ENCODE assay signal across 10 cellular contexts in genomic region chr3:13574798-13575451, GRCh38. TPM values are rescaled to one million over a fixed set of nuclear protein-coding genes. Genes with fewer than 3 reads are reported as not detected.
DNase-seq lines count a peak whose midpoint lies in the region; ATAC-seq and TF ChIP-seq lines count a peak whose summit lies in the region.
"Had no signal": no experiment of that assay in that cellular context is flagged by ENCODE, and none has a peak within 500 bp of the region (broad histone marks: within the 10 kb centered on the region; RNA-seq: fewer than 3 reads in every experiment).

No MANE protein-coding gene starts in this region.

- ATAC-seq in activated CD4-positive, CD25-positive, alpha-beta regulatory T cell treated with anti-CD3 and anti-CD28 coated beads, Interleukin-2, amount 50 U/mL, for 24 hours, result peak; percentile 66 to 68
- ATAC-seq in GM19324 (IDR thresholded peaks at IDR 0.05; ENCODE audit: low FRiP score, unreplicated experiment), result no peak

- no peak for TF ChIP-seq CTCF in fibroblast of the aortic adventitia (IDR thresholded peaks at IDR 0.05; ENCODE audit: insufficient read depth, low read length)

- DNase-seq in activated CD4-positive, CD25-positive, alpha-beta regulatory T cell (lab: John Stamatoyannopoulos, UW), result no peak
- DNase-seq in OCI-M1 (lab: John Stamatoyannopoulos, UW) (peak; percentile 51), fibroblast of the aortic adventitia (ENCODE audit: low read depth) (peak; percentile 43), epidermal melanocyte (ENCODE audit: insufficient read length, low spot score) (no peak), ACHN (no peak)
- peak; percentile 7 for DNase-seq in stimulated activated CD8-positive, alpha-beta memory T cell treated with anti-CD3 and anti-CD28 coated beads, Interleukin-12 subunit alpha, Interleukin-12 subunit beta, amount 100 ng/mL, for 24 hours (ENCODE audit: extremely low read depth)

- in situ Hi-C loops in ACHN (cut with HindIII; ENCODE audit: low pct_ligation_motif_present, low pct_unique_long_range_greater_than_20kb, low sequenced_read_pairs), result no loop called here

- no peak overlapping the region for H3K4me3 ChIP-seq in fibroblast of the aortic adventitia (ENCODE audit: low read depth, low read length)
- H3K4me3 ChIP-seq: lung had no signal

RNA-seq across cellular contexts. Expression of gene FBLN2, which starts 26.0 kb away (rescaled TPM):
- 452 and 600 TPM in 2 replicates for total RNA-seq in fibroblast of the aortic adventitia (ENCODE audit: low replicate concordance)
- total RNA-seq: MCF 10A had no signal

Comparison
In these comparisons a context has a peak if more than half of its experiments do, and no peak if none do; other contexts are left out.
1. DNase-seq: peak in OCI-M1 (single experiment), fibroblast of the aortic adventitia (single experiment) and stimulated activated CD8-positive, alpha-beta memory T cell treated with anti-CD3 and anti-CD28 coated beads, Interleukin-12 subunit alpha, Interleukin-12 subunit beta, amount 100 ng/mL, for 24 hours (single experiment); none in activated CD4-positive, CD25-positive, alpha-beta regulatory T cell (0 of 4), epidermal melanocyte (single experiment) and ACHN (single experiment).